In the genomic region with DNA sequence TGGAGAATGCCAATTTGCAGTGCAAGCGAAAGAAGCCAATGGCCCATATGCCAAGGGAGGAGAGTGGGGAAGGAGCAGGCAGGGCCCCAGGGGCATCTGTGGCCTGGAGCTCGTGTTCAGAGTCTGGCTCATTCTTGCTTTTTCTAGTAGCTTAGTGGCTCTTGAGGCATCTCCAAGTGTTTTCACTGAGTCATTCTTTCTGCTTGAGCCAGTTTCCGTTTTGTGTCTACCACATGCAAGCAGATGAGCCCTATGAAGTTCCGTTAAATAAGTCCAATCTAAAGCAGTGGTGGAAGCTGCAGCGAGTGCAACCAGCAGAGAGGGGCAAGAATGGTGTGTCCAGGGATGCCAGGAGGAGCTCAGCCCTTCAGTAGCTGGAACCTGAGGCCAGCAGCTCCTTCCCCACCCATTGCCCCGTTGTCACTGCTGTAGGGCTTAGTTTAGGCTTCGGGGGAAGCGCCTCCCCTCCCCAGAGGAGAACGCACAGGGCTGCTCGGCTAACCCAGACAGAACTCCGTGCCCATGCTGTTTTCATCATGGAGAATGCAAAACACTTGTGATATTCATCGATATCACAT, we compare ENCODE assay signal across 10 cellular contexts. TPM values are rescaled to one million over a fixed set of nuclear protein-coding genes. Genes with fewer than 3 reads are reported as not detected.
DNase-seq lines count a peak whose midpoint lies in the region; ATAC-seq and TF ChIP-seq lines count a peak whose summit lies in the region.
"Had no signal": no experiment of that assay in that cellular context is flagged by ENCODE, and none has a peak within 500 bp of the region (broad histone marks: within the 10 kb centered on the region; RNA-seq: fewer than 3 reads in every experiment).

No MANE protein-coding gene starts in this region.

- DNase-seq in ELR (ENCODE audit: low read depth) (peak; percentile 94), M059J (ENCODE audit: low read depth) (peak; percentile 93), coronary artery (ENCODE audit: low spot score) (peak; percentile 68), psoas muscle (peak in 1 of 2 donors; percentile 50), mucosa of gallbladder (ENCODE audit: low spot score) (no peak), SKM-1 treated with dmso at 0.1 percent for 144 hours (lab: John Stamatoyannopoulos, UW; ENCODE audit: unreplicated experiment) (no peak)
- DNase-seq in activated naive CD4-positive, alpha-beta T cell (lab: John Stamatoyannopoulos, UW): no peak
- DNase-seq: KG1, NCI-H510A had no signal

- peaks cover 0 to 18% (median 0%) of the 10 kb centered on the region in 3 donors for H3K27me3 ChIP-seq in psoas muscle (ENCODE audit: insufficient read depth in 3 of 3, low read length in 2 of 3)

- H3K27ac ChIP-seq in coronary artery: peak overlapping the region in 1 of 2 donors; percentile 7
- H3K27ac ChIP-seq in psoas muscle: no peak overlapping the region

- WGBS in psoas muscle, 3 donors: 33 to 47% (median 35%) methylated on average over 12 of the region's 12 CpGs

- no peaks in the 10 kb centered on the region for H3K36me3 ChIP-seq in psoas muscle (ENCODE audit: insufficient read depth in 1 of 2, low read depth in 1 of 2)

- H3K4me3 ChIP-seq in coronary artery: no peak overlapping the region
- no peak overlapping the region for H3K4me3 ChIP-seq in psoas muscle

- ATAC-seq in psoas muscle: peak; percentile 64 to 77 (median 66)
- ATAC-seq: esophagus mucosa had no signal

- TF ChIP-seq CTCF in coronary artery (IDR thresholded peaks at IDR 0.05) (no peak), psoas muscle (IDR thresholded peaks at IDR 0.05) (no peak)

- intact Hi-C loops in psoas muscle (cut with DNase I): no loop called here

- no peaks in the 10 kb centered on the region for H3K9me3 ChIP-seq in psoas muscle

- H3K4me1 ChIP-seq in psoas muscle: no peaks in the 10 kb centered on the region

RNA-seq across cellular contexts. Expression of gene EBF3, which starts 57.4 kb away (rescaled TPM):
- total RNA-seq in M059J (2014; rRNA removed; shearing (Covaris generic)): not detected in 2 replicates
- total RNA-seq in psoas muscle (1 to 10 TPM; 4.5 to 8.5 (median 5.9) TPM), mucosa of gallbladder (1.8 TPM)
- 10 to 100 TPM in 1 of 3 donors, 1 to 10 TPM in 2; 3.2 to 10.1 (median 3.4) TPM for polyA plus RNA-seq in psoas muscle

Comparison
In these comparisons a context has a peak if more than half of its experiments do, and no peak if none do; other contexts are left out.
1. DNase-seq: peak in ELR (single experiment), M059J (single experiment) and coronary artery (single experiment); none in mucosa of gallbladder (single experiment), activated naive CD4-positive, alpha-beta T cell (0 of 4) and SKM-1 treated with dmso at 0.1 percent for 144 hours (single experiment).